29 cellular contexts compared by ENCODE assay signal in genomic region chr3:166270428-166270827, GRCh38.
"Had no signal": no experiment of that assay in that cellular context is flagged by ENCODE, and none has a peak within 500 bp of the region (broad histone marks: within the 10 kb centered on the region; RNA-seq: fewer than 3 reads in every experiment).

No MANE protein-coding gene starts in this region.

- FAIRE-seq: astrocyte, bronchial epithelial cell had no signal

- H3K4me1 ChIP-seq: gastrocnemius medialis, heart right ventricle had no signal

- H3K36me3 ChIP-seq: brain microvascular endothelial cell, gastrocnemius medialis, heart right ventricle, WERI-Rb-1 had no signal

- H3K9me3 ChIP-seq: gastrocnemius medialis had no signal

- H3K27ac ChIP-seq: brain microvascular endothelial cell, coronary artery, dorsolateral prefrontal cortex, foreskin keratinocyte, gastrocnemius medialis, heart right ventricle, hepatocyte, WERI-Rb-1 had no signal

- H3K79me2 ChIP-seq: hepatocyte had no signal

- H2AFZ ChIP-seq: hepatocyte had no signal

- ATAC-seq: activated CD4-positive, CD25-positive, alpha-beta regulatory T cell treated with anti-CD3 and anti-CD28 coated beads, Interleukin-2, amount 50 U/mL, for 24 hours; activated CD8-positive, alpha-beta T cell treated with anti-CD3 and anti-CD28 coated beads for 36 hours; activated T-cell treated with anti-CD3 and anti-CD28 coated beads, Interleukin-2, amount 50 U/mL, for 4 hours; activated T-helper 17 cell treated with anti-CD3 and anti-CD28 coated beads, Interleukin-2, amount 50 U/mL, for 72 hours; esophagus mucosa; foreskin keratinocyte; gastrocnemius medialis; heart right ventricle had no signal

- H3K4me2 ChIP-seq: hepatocyte had no signal

- H3K4me3 ChIP-seq: coronary artery, dorsolateral prefrontal cortex, gastrocnemius medialis, heart right ventricle, hepatocyte had no signal

- DNase-seq: activated B cell treated with CpG ODN at 0.5 μM for 24 hours; activated CD4-positive, alpha-beta T cell treated with anti-CD3 and anti-CD28 coated beads for 48 hours; activated CD4-positive, alpha-beta T cell treated with anti-CD3 and anti-CD28 coated beads, Interleukin-2, amount 50 U/mL, for 1 hour; activated CD4-positive, alpha-beta T cell treated with anti-CD3 and anti-CD28 coated beads, Interleukin-2, amount 50 U/mL, for 48 hours; activated CD8-positive, alpha-beta memory T cell treated with anti-CD3 and anti-CD28 coated beads for 24 hours; activated CD8-positive, alpha-beta T cell treated with anti-CD3 and anti-CD28 coated beads for 36 hours; activated effector memory CD4-positive, alpha-beta T cell treated with Interleukin-2 at 50 U/mL for 16 hours; activated gamma-delta T cell treated with Interleukin-2 at 50 U/mL for 16 hours; activated naive CD4-positive, alpha-beta T cell treated with anti-CD3 and anti-CD28 coated beads, Interleukin-2, amount 50 U/mL, for 16 hours; activated naive CD4-positive, alpha-beta T cell treated with Interleukin-2 at 50 U/mL for 16 hours; activated T-cell treated with anti-CD3 and anti-CD28 coated beads, Interleukin-2, amount 50 U/mL, for 4 hours; amniotic stem cell; anterior cingulate cortex; brain microvascular endothelial cell; dorsolateral prefrontal cortex; effector memory CD4-positive, alpha-beta T cell; endodermal cell; foreskin keratinocyte; gastrocnemius medialis; heart right ventricle; T1000; WERI-Rb-1 had no signal

- H3K27me3 ChIP-seq: brain microvascular endothelial cell, dorsolateral prefrontal cortex, foreskin keratinocyte, gastrocnemius medialis, heart right ventricle, hepatocyte had no signal
